23 cellular contexts compared by ENCODE assay signal in genomic region chr11:70421123-70421522, GRCh38. TPM values are rescaled to one million over a fixed set of nuclear protein-coding genes. Genes with fewer than 3 reads are reported as not detected.
A peak's percentile ranks its signal among the peaks of the same experiment; 100 is the strongest.
DNase-seq lines count a peak whose midpoint lies in the region; ATAC-seq, FAIRE-seq and TF ChIP-seq lines count a peak whose summit lies in the region.
"Had no signal": no experiment of that assay in that cellular context is flagged by ENCODE, and none has a peak within 500 bp of the region (broad histone marks: within the 10 kb centered on the region; RNA-seq: fewer than 3 reads in every experiment).

No MANE protein-coding gene starts in this region.

- ATAC-seq in GM12878 (no peak), left cardiac atrium (no peak), HG02938 (IDR thresholded peaks at IDR 0.05; ENCODE audit: unreplicated experiment) (no peak)
- ATAC-seq: CD8-positive, alpha-beta T cell; left lung had no signal

- no peaks in the 10 kb centered on the region for H3K27me3 ChIP-seq in breast epithelium
- H3K27me3 ChIP-seq in GM12878 (replicated peaks in 1 of 2; ENCODE audit: control insufficient read depth in 2 of 2, insufficient read depth in 2 of 2, low read length in 1 of 2) = no peaks in the 10 kb centered on the region
- H3K27me3 ChIP-seq: SJCRH30, tibial artery had no signal

- H3K4me1 ChIP-seq in breast epithelium = no peaks in the 10 kb centered on the region
- peaks cover 22% of the 10 kb centered on the region for H3K4me1 ChIP-seq in GM12878 (ENCODE audit: control insufficient read depth, insufficient read depth, low read length)
- H3K4me1 ChIP-seq: SJCRH30, tibial artery had no signal

- H3K79me2 ChIP-seq in GM12878 (ENCODE audit: control insufficient read depth, insufficient read depth, low read length) = no peaks in the 10 kb centered on the region

- TF ChIP-seq POLR2A in breast epithelium (IDR thresholded peaks at IDR 0.05) = no peak
- TF ChIP-seq POLR2A in GM12878 (IDR thresholded peaks at IDR 0.05; ENCODE audit: low read depth, low read length) = no peak

- H3K36me3 ChIP-seq in breast epithelium = peaks cover 4% of the 10 kb centered on the region
- no peaks in the 10 kb centered on the region; a peak in 1 of 4 replicates for H3K36me3 ChIP-seq in GM12878 (ENCODE audit: control insufficient read depth in 2 of 2, insufficient read depth in 2 of 2, low read length in 1 of 2)

- no peak overlapping the region for H3K4me2 ChIP-seq in GM12878 (ENCODE audit: control insufficient read depth, insufficient read depth)
- H3K4me2 ChIP-seq: PC-9 had no signal

- TF ChIP-seq CTCF in MCF 10A (IDR thresholded peaks at IDR 0.05; ENCODE audit: unreplicated experiment) (no peak), breast epithelium (IDR thresholded peaks at IDR 0.05) (no peak), GM12878 (IDR thresholded peaks at IDR 0.05 in 2 of 3, conservative IDR thresholded peaks at IDR 0.05 in 1 of 3; ENCODE audit: control insufficient read depth in 2 of 3, extremely low read depth in 1 of 3, insufficient read depth in 1 of 3, low read depth in 3 of 3, low read length in 3 of 3) (peak in 1 of 3 experiments; percentile 37; a peak in 2 of 6 replicates)

- no peaks in the 10 kb centered on the region for H3K27me3 Mint-ChIP-seq in MCF 10A (ENCODE audit: insufficient read depth, unreplicated experiment)
- H3K27me3 Mint-ChIP-seq: progenitor cell of endocrine pancreas had no signal

- no peak for FAIRE-seq in GM12878 (lab: Jason Lieb, UNC)

- no peak overlapping the region for H3K4me3 ChIP-seq in breast epithelium
- H3K4me3 ChIP-seq in GM12878 = no peak overlapping the region
- H3K4me3 ChIP-seq: left lung, PC-9, SJCRH30, tibial artery had no signal

- H3K9me3 ChIP-seq in breast epithelium (no peaks in the 10 kb centered on the region), GM12878 (replicated peaks; ENCODE audit: control insufficient read depth, insufficient read depth, low read length) (no peaks in the 10 kb centered on the region; the same call in 2 of the 3 replicates)
- H3K9me3 ChIP-seq: left lung, SJCRH30, tibial artery had no signal

- 87% methylated on average over 13 of the region's 13 CpGs for WGBS in GM12878 (ENCODE audit: insufficient coverage, insufficient replicate concordance, low lambda C conversion rate, missing lambda C conversion rate)

- CTCF ChIA-PET in MCF 10A (lab: Yijun Ruan, JAX) (no interaction called here), GM12878 (lab: Yijun Ruan, JAX) (no interaction called here)

- peak overlapping the region; percentile 27 for H3K27ac Mint-ChIP-seq in MCF 10A (ENCODE audit: low read depth, unreplicated experiment)
- H3K27ac Mint-ChIP-seq: activated B cell treated with CpG ODN at 0.5 μM for 24 hours; CD8-positive, alpha-beta T cell; dendritic cell treated with granulocyte-macrophage colony-stimulating factor and Interleukin-4, amounts not matched to agents 40 ng/mL and 50 ng/mL, for 4 days; progenitor cell of endocrine pancreas had no signal

- no peak overlapping the region for H3K4me3 Mint-ChIP-seq in MCF 10A (ENCODE audit: unreplicated experiment)
- H3K4me3 Mint-ChIP-seq: activated B cell treated with CpG ODN at 0.5 μM for 24 hours; brain; CD8-positive, alpha-beta T cell; dendritic cell treated with granulocyte-macrophage colony-stimulating factor and Interleukin-4, amounts not matched to agents 40 ng/mL and 50 ng/mL, for 4 days; neural crest cell had no signal

- no peak for DNase-seq in MCF 10A (ENCODE audit: unreplicated experiment)
- DNase-seq in breast epithelium (ENCODE audit: low spot score in 2 of 2) = no peak
- DNase-seq in MV-4-11 (lab: John Stamatoyannopoulos, UW) = peak; percentile 77
- no peak for DNase-seq in GM12878 (ENCODE audit: low read depth, low spot score)
- DNase-seq in left cardiac atrium = no peak
- DNase-seq in DMS53 (lab: John Stamatoyannopoulos, UW) = no peak
- DNase-seq in stimulated activated naive CD4-positive, alpha-beta T cell treated with Interleukin-2 at 50 U/mL for 16 hours (lab: John Stamatoyannopoulos, UW) = no peak
- DNase-seq: activated B cell treated with CpG ODN at 0.5 μM for 24 hours; CD8-positive, alpha-beta T cell; DMS79; left lung; NCI-H1436 treated with DMSO at 0.1 percent for 48 hours; NCI-H2171; NCI-H526 treated with DMSO at 0.1 percent for 48 hours; PC-9; SJCRH30; stimulated activated naive CD4-positive, alpha-beta T cell; tibial artery had no signal

- POLR2A ChIA-PET in MCF 10A (lab: Yijun Ruan, JAX) (no interaction called here), GM12878 (lab: Charles Lee) (no interaction called here)

- 0 out of 2 replicates have a peak, but pooled peaks have one; percentile 11 for TF ChIP-seq RAD21 in GM12878 (IDR thresholded peaks at IDR 0.05; ENCODE audit: insufficient read depth, low read depth, low read length)

- in situ Hi-C loops in GM12878 (cut with MboI) = no loop called here

- intact Hi-C loops in MCF 10A (cut with micrococcal nuclease) = no loop called here
- intact Hi-C loops in breast epithelium (cut with DNase I; ENCODE audit: low total_unique reads) = no loop called here
- intact Hi-C loops in GM12878 (cut with micrococcal nuclease; ENCODE audit: unreplicated experiment) = no loop called here
- intact Hi-C loops in left cardiac atrium (cut with DNase I) = no loop called here

- no peak overlapping the region for H3K27ac ChIP-seq in breast epithelium
- H3K27ac ChIP-seq in GM12878 (ENCODE audit: control insufficient read depth, insufficient read depth) = no peak overlapping the region
- H3K27ac ChIP-seq: left lung, PC-9, SJCRH30, tibial artery had no signal

- no peaks in the 10 kb centered on the region for H3K9me3 Mint-ChIP-seq in MCF 10A (ENCODE audit: unreplicated experiment)
- H3K9me3 Mint-ChIP-seq: activated B cell treated with CpG ODN at 0.5 μM for 24 hours; brain; CD8-positive, alpha-beta T cell; dendritic cell treated with granulocyte-macrophage colony-stimulating factor and Interleukin-4, amounts not matched to agents 40 ng/mL and 50 ng/mL, for 4 days; neural crest cell had no signal

- H2AFZ ChIP-seq in GM12878 (ENCODE audit: control insufficient read depth, low read depth, low read length) = no peak overlapping the region
- H2AFZ ChIP-seq: PC-9 had no signal

- RAD21 ChIA-PET in GM12878 (lab: Charles Lee; ENCODE audit: unreplicated experiment) = no interaction called here

- H3K4me1 Mint-ChIP-seq in MCF 10A (ENCODE audit: insufficient read depth, unreplicated experiment) = no peaks in the 10 kb centered on the region
- H3K4me1 Mint-ChIP-seq: activated B cell treated with CpG ODN at 0.5 μM for 24 hours, brain, neural crest cell had no signal

- no peak for TF ChIP-seq EP300 in GM12878 (IDR thresholded peaks at IDR 0.05; ENCODE audit: borderline replicate concordance in 1 of 2, control insufficient read depth in 1 of 2, low read depth in 2 of 2, low read length in 2 of 2)

- no peaks in the 10 kb centered on the region for H4K20me1 ChIP-seq in GM12878 (ENCODE audit: control insufficient read depth, insufficient read depth)

- peaks cover 88% of the 10 kb centered on the region for H3K36me3 Mint-ChIP-seq in MCF 10A (ENCODE audit: insufficient read depth, unreplicated experiment)
- H3K36me3 Mint-ChIP-seq: CD8-positive, alpha-beta T cell had no signal

- SMC1A ChIA-PET in GM12878 (lab: Charles Lee; ENCODE audit: uncharacterized antibody, unreplicated experiment) = no interaction called here

- no peak overlapping the region for H3K9ac ChIP-seq in GM12878 (ENCODE audit: control insufficient read depth, insufficient read depth, low read length)

- BruUV-seq in MCF 10A (replicated peaks; lab: Mats Ljungman, UMichigan) = no TSS peak
- BruUV-seq in GM12878 (replicated peaks; lab: Mats Ljungman, UMichigan) = no TSS peak

TF ChIP-seq in GM12878, 131 proteins besides CTCF, POLR2A, EP300 and RAD21 (continues in another document):
- TF ChIP-seq SMAD1 (IDR thresholded peaks at IDR 0.05; ENCODE audit: low read depth, partially characterized antibody) (no peak), ZNF207 (IDR thresholded peaks at IDR 0.05; ENCODE audit: borderline replicate concordance) (no peak), GABPA (IDR thresholded peaks at IDR 0.05; ENCODE audit: low read depth) (no peak), BMI1 (IDR thresholded peaks at IDR 0.05; ENCODE audit: borderline replicate concordance) (no peak)

RNA-seq across cellular contexts. Expression of gene CTTN, which starts 22.8 kb away (rescaled TPM):
- 264 and 294 TPM in 2 replicates for total RNA-seq in MCF 10A (2022)
- total RNA-seq in breast epithelium = 100 to 1,000 TPM; 283 to 306 (median 285) TPM
- total RNA-seq in GM12878 (2013; cell fraction: nucleolus; rRNA removed) = 360 and 399 TPM in 2 replicates
- total RNA-seq in GM12878 (2014; rRNA removed) = 10.8 and 11.0 TPM in 2 replicates
- 9.3 and 10.0 TPM in 2 replicates for total RNA-seq in GM12878 (2014; rRNA removed; fragmentation: Illumina TruSeq; extraction: Trizol)
- 12.5 and 14.3 TPM in 2 replicates for total RNA-seq in GM12878 (2021)
- 11.8 TPM for polyA plus RNA-seq in GM12878 (2011; ENCODE audit: low read depth)
- polyA plus RNA-seq in GM12878 (2011; rRNA removed) = 37.8 and 37.9 TPM in 2 replicates
- polyA plus RNA-seq in GM12878 (2011; cell fraction: cytosol; rRNA removed) = 28.5 and 29.7 TPM in 2 replicates
- polyA plus RNA-seq in GM12878 (2011; cell fraction: nucleus; rRNA removed) = 203 and 245 TPM in 2 replicates
- polyA plus RNA-seq in GM12878 (2012) = 20.7 and 24.8 TPM in 2 replicates
- polyA plus RNA-seq in GM12878 (2014; fragmentation: Illumina TruSeq; extraction: Trizol) = 8.7 and 12.5 TPM in 2 replicates
- polyA plus RNA-seq in GM12878 (2014; fragmentation: Nextera tagmentation; extraction: Ambion mirVana) = 1 to 10 TPM; 1.1 to 1.4 TPM
- 11.8 and 12.6 TPM in 2 replicates for polyA plus RNA-seq in GM12878 (2014; rRNA removed)
- polyA plus RNA-seq in GM12878 (2016; fragmentation: Nextera tagmentation; extraction: Ambion mirVana) = 10 to 100 TPM; 16.8 to 18.1 TPM
- 49.3 and 55.4 TPM in 2 replicates for polyA minus RNA-seq in GM12878 (2011; rRNA and poly(A)+ RNA removed)
- polyA minus RNA-seq in GM12878 (2011; cell fraction: cytosol; rRNA and poly(A)+ RNA removed) = 17.2 and 19.4 TPM in 2 replicates
- polyA minus RNA-seq in GM12878 (2011; cell fraction: nucleus; rRNA and poly(A)+ RNA removed) = 57.9 and 82.0 TPM in 2 replicates
- total RNA-seq in left cardiac atrium = 100 to 1,000 TPM in 1 of 2 donors, 10 to 100 TPM in 1; 71.7 to 112 TPM
